In genomic region chr3:25648107-25648535, GRCh38 we compare ENCODE assay signal across 8 cellular contexts. TPM values are rescaled to one million over a fixed set of nuclear protein-coding genes. Genes with fewer than 3 reads are reported as not detected.
DNase-seq lines count a peak whose midpoint lies in the region; ATAC-seq and TF ChIP-seq lines count a peak whose summit lies in the region.

No MANE protein-coding gene starts in this region.

- H3K9me3 ChIP-seq in OCI-LY7 (ENCODE audit: low read length) = peaks cover 39% of the 10 kb centered on the region
- H3K9me3 ChIP-seq in esophagus squamous epithelium = peaks cover 0 to 20% (median 7%) of the 10 kb centered on the region in 3 donors

- peaks cover 94% of the 10 kb centered on the region for H3K79me2 ChIP-seq in OCI-LY7 (ENCODE audit: insufficient read depth, low read depth, low read length)

- TF ChIP-seq POLR2A in esophagus squamous epithelium (IDR thresholded peaks at IDR 0.05) = no peak

- H3K4me1 ChIP-seq in OCI-LY7 (ENCODE audit: insufficient read depth, low read length, poor library complexity, severe bottlenecking) (peaks cover 16% of the 10 kb centered on the region), esophagus squamous epithelium (peaks cover 0 to 32% (median 5%) of the 10 kb centered on the region in 3 donors)

- H3K4me3 ChIP-seq in OCI-LY7 (ENCODE audit: low read depth, low read length, poor library complexity, severe bottlenecking) (no peak overlapping the region), esophagus squamous epithelium (no peak overlapping the region)

- no peaks in the 10 kb centered on the region for H3K9me2 ChIP-seq in OCI-LY7 (ENCODE audit: insufficient read depth, low read length)

- no peaks in the 10 kb centered on the region for H3K27me3 Mint-ChIP-seq in nephron (ENCODE audit: low read depth)
- no peaks in the 10 kb centered on the region for H3K27me3 Mint-ChIP-seq in stimulated activated naive CD8-positive, alpha-beta T cell treated with anti-CD3 and anti-CD28 coated beads, Interleukin-15, amount 100 ng/mL, for 72 hours

- CTCF ChIA-PET in OCI-LY7 (lab: Charles Lee; ENCODE audit: unreplicated experiment) = interaction anchor here (0.6 to 1.4 kb wide), 4 partner anchors 12 to 209 kb away, joined by 3 to 5 read pairs (median 4); no protein-coding TSS in a partner anchor

- H4K20me1 ChIP-seq in OCI-LY7 (ENCODE audit: insufficient read depth, low read length) = peaks cover 11% of the 10 kb centered on the region

- H3K36me3 Mint-ChIP-seq in nephron (ENCODE audit: low read depth) = peaks cover 73% of the 10 kb centered on the region

- H3K27ac ChIP-seq in OCI-LY7 (ENCODE audit: low read depth, low read length, poor library complexity, severe bottlenecking) = peak overlapping the region; percentile 42
- H3K27ac ChIP-seq in esophagus squamous epithelium = no peak overlapping the region

- H3K4me3 Mint-ChIP-seq in nephron = no peak overlapping the region
- H3K4me3 Mint-ChIP-seq in stimulated activated naive CD8-positive, alpha-beta T cell treated with anti-CD3 and anti-CD28 coated beads, Interleukin-15, amount 100 ng/mL, for 72 hours = no peak overlapping the region

- peaks cover 78% of the 10 kb centered on the region for H3K36me3 ChIP-seq in OCI-LY7 (ENCODE audit: insufficient read depth, low read length)
- H3K36me3 ChIP-seq in esophagus squamous epithelium = peaks cover 0 to 19% (median 0%) of the 10 kb centered on the region in 3 donors

- H2AFZ ChIP-seq in OCI-LY7 (ENCODE audit: low read length) = no peak overlapping the region

- intact Hi-C loops in OCI-LY7 (cut with micrococcal nuclease; ENCODE audit: unreplicated experiment) = loop anchor here (1.0 to 5.0 kb wide), 5 partner anchors 74 to 249 kb away; no protein-coding TSS in a partner anchor
- intact Hi-C loops in esophagus squamous epithelium (cut with DNase I) = loop anchor here (5.0 kb wide), 1 partner anchor 209 kb away; no protein-coding TSS in a partner anchor

- POLR2A ChIA-PET in OCI-LY7 (lab: Charles Lee) = interaction anchor here (0.6 to 4.4 kb wide), 9 partner anchors 9 to 334 kb away, joined by 3 to 43 read pairs (median 5); no protein-coding TSS in a partner anchor

- H3K4me2 ChIP-seq in OCI-LY7 (ENCODE audit: low read length) = peak overlapping the region; percentile 37

- H3K27ac Mint-ChIP-seq in nephron = peak overlapping the region in 2 of 3 experiments; percentile 1 to 28
- H3K27ac Mint-ChIP-seq in stimulated activated naive CD8-positive, alpha-beta T cell treated with anti-CD3 and anti-CD28 coated beads, Interleukin-15, amount 100 ng/mL, for 72 hours = no peak overlapping the region

- peak; percentile 97 for ATAC-seq in GM21619 (IDR thresholded peaks at IDR 0.05; ENCODE audit: unreplicated experiment)
- peak; percentile 91 for ATAC-seq in stimulated activated naive CD8-positive, alpha-beta T cell treated with anti-CD3 and anti-CD28 coated beads, Interleukin-15, amount 100 ng/mL, for 72 hours

- BruUV-seq in OCI-LY7 (replicated peaks; lab: Mats Ljungman, UMichigan) = no TSS peak

- H3K27me3 ChIP-seq in esophagus squamous epithelium = no peaks in the 10 kb centered on the region

- WGBS in esophagus squamous epithelium, 2 donors = 47 to 50% methylated on average over 3 of the region's 3 CpGs

- peak; percentile 28 for DNase-seq in DMS153 treated with DMSO at 0.1 percent for 48 hours (lab: John Stamatoyannopoulos, UW; ENCODE audit: unreplicated experiment)
- DNase-seq in HuH-7 (ENCODE audit: low spot score) = peak; percentile 58
- peak; percentile 89 for DNase-seq in OCI-LY7 (ENCODE audit: low spot score)
- peak; percentile 77 for DNase-seq in activated T-cell treated with anti-CD3 and anti-CD28 coated beads for 24 hours (ENCODE audit: low read depth)
- DNase-seq in esophagus squamous epithelium (lab: John Stamatoyannopoulos, UW) = peak; percentile 6
- DNase-seq in stimulated activated naive CD8-positive, alpha-beta T cell treated with anti-CD3 and anti-CD28 coated beads, Interleukin-15, amount 100 ng/mL, for 72 hours = peak; percentile 71 to 77

- peaks cover 30% of the 10 kb centered on the region for H3K9me3 Mint-ChIP-seq in nephron
- peaks cover 11 to 25% of the 10 kb centered on the region in 2 donors for H3K9me3 Mint-ChIP-seq in stimulated activated naive CD8-positive, alpha-beta T cell treated with anti-CD3 and anti-CD28 coated beads, Interleukin-15, amount 100 ng/mL, for 72 hours

- peak; percentile 98 for TF ChIP-seq CTCF in OCI-LY7 (conservative IDR thresholded peaks at IDR 0.05; ENCODE audit: low read length)
- peak; percentile 76 to 96 (median 88) for TF ChIP-seq CTCF in esophagus squamous epithelium (IDR thresholded peaks at IDR 0.05)
- peak; percentile 61 to 93 (median 72) for TF ChIP-seq CTCF in nephron (IDR thresholded peaks at IDR 0.05; ENCODE audit: unreplicated experiment in 3 of 3)

- H3K4me1 Mint-ChIP-seq in nephron = peaks cover 14% of the 10 kb centered on the region
- peaks cover 40% of the 10 kb centered on the region for H3K4me1 Mint-ChIP-seq in stimulated activated naive CD8-positive, alpha-beta T cell treated with anti-CD3 and anti-CD28 coated beads, Interleukin-15, amount 100 ng/mL, for 72 hours

RNA-seq across cellular contexts. Expression of gene TOP2B, which starts 16.6 kb away (rescaled TPM):
- total RNA-seq in OCI-LY7 (2014; rRNA removed; shearing (Covaris generic)) = 162 and 205 TPM in 2 replicates
- total RNA-seq in OCI-LY7 (2022) (264 and 323 TPM in 2 replicates), esophagus squamous epithelium (10 to 100 TPM; 47.6 to 89.8 (median 67.4) TPM)

Comparison
In these comparisons a context has a peak if more than half of its experiments do, and no peak if none do; other contexts are left out.
1. DNase-seq: peak in every context shown above with its lines; median percentile 89 in OCI-LY7; 77 in activated T-cell treated with anti-CD3 and anti-CD28 coated beads for 24 hours; 74 in stimulated activated naive CD8-positive, alpha-beta T cell treated with anti-CD3 and anti-CD28 coated beads, Interleukin-15, amount 100 ng/mL, for 72 hours; 58 in HuH-7; 28 in DMS153 treated with DMSO at 0.1 percent for 48 hours; 6 in esophagus squamous epithelium.
2. H3K27ac Mint-ChIP-seq: peak in nephron (2 of 3); none in stimulated activated naive CD8-positive, alpha-beta T cell treated with anti-CD3 and anti-CD28 coated beads, Interleukin-15, amount 100 ng/mL, for 72 hours (0 of 2).
3. Peak in every context shown above with its lines, with median percentiles within 50 percentile points of each other: CTCF ChIP-seq.